8 cellular contexts compared by ENCODE assay signal in the genomic region with DNA sequence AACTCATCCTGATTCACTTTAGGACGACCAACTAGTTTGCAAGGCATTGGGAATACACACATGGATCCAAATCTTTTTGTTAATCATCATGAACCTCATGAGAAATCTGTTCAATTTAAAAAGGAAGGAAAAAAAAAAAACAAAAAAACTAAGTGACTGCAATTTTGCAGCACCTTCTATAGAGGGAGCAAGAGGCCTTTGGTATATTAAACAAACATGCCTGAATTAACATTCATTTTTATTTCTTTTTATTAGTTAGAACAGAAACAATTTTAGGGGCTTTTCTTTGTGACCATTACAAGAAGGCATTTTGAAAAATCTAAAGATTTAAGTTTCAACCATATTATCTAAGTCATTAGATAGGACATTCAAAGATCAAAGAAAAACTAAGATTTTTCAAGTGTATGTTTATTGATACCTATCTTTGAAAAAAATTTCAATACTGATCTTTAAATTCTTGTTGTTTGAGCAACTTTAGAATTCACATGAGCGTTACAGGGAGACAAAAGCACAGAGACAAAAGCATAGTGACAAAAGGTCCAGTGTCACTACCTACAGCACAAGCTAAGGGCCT.
DNase-seq lines count a peak whose midpoint lies in the region; ATAC-seq, FAIRE-seq and TF ChIP-seq lines count a peak whose summit lies in the region.

No MANE protein-coding gene starts in this region.

- peak; percentile 54 for FAIRE-seq in K562 (lab: Jason Lieb, UNC)

- in situ Hi-C loops in K562 (cut with MboI), result no loop called here

- intact Hi-C loops in K562 (cut with micrococcal nuclease), result loop anchor here (5.0 kb wide), 2 partner anchors 436 to 921 kb away; no protein-coding TSS in a partner anchor

- no peaks in the 10 kb centered on the region for H3K79me2 ChIP-seq in K562 (ENCODE audit: control insufficient read depth, insufficient read depth, low read length)

- H3K27ac ChIP-seq in K562 (ENCODE audit: extremely low read depth, low read depth, low read length) (no peak overlapping the region), liver (ENCODE audit: low read depth in 1 of 2, low read length in 2 of 2) (no peak overlapping the region)

- 0% methylated on average over 2 of the region's 2 CpGs for WGBS in K562 (ENCODE audit: insufficient coverage, low coverage, missing lambda C conversion rate)
- 43% methylated on average over 2 of the region's 2 CpGs for WGBS in liver

- H3K4me1 ChIP-seq in K562 (replicated peaks in 1 of 2; ENCODE audit: control insufficient read depth in 2 of 2, insufficient read depth in 2 of 2, low read length in 2 of 2), result no peaks in the 10 kb centered on the region
- H3K4me1 ChIP-seq in liver (ENCODE audit: control insufficient read depth in 4 of 4, insufficient read depth in 4 of 4, low read length in 3 of 4), result peaks cover 0 to 5% (median 1%) of the 10 kb centered on the region in 4 donors

- peak in 2 of 3 experiments; percentile 8 to 72; a peak in 3 of 6 replicates for TF ChIP-seq CTCF in K562 (IDR thresholded peaks at IDR 0.05 in 2 of 3, conservative IDR thresholded peaks at IDR 0.05 in 1 of 3; ENCODE audit: insufficient read depth in 2 of 3, low read depth in 1 of 3, low read length in 3 of 3)
- TF ChIP-seq CTCF in liver (IDR thresholded peaks at IDR 0.05; ENCODE audit: low read depth, low read length, missing input control), result peak; percentile 77

- H3K4me2 ChIP-seq in K562 (ENCODE audit: insufficient read depth, low read length), result no peak overlapping the region

- no peak for TF ChIP-seq EP300 in K562 (IDR thresholded peaks at IDR 0.05; ENCODE audit: low read length)

- H3K4me3 ChIP-seq in K562, result no peak overlapping the region
- no peak overlapping the region for H3K4me3 ChIP-seq in liver (ENCODE audit: low read depth in 1 of 3, low read length in 3 of 3)

- TF ChIP-seq RAD21 in K562 (CRISPR knock-in tag; conservative IDR thresholded peaks at IDR 0.05 in 1 of 2, IDR thresholded peaks at IDR 0.05 in 1 of 2) (peak; percentile 45 to 64), liver (IDR thresholded peaks at IDR 0.05) (peak; percentile 88 to 91)

- H3K27me3 ChIP-seq in K562 (ENCODE audit: control insufficient read depth in 2 of 2, insufficient read depth in 2 of 2, low read length in 2 of 2) (no peaks in the 10 kb centered on the region), liver (ENCODE audit: control insufficient read depth in 4 of 4, insufficient read depth in 4 of 4, low read length in 3 of 4) (no peaks in the 10 kb centered on the region)

- BruUV-seq in K562 (replicated peaks; lab: Mats Ljungman, UMichigan), result no TSS peak

- DNase-seq in NOMO-1 (lab: John Stamatoyannopoulos, UW; ENCODE audit: unreplicated experiment in 2 of 2), result peak; percentile 1 to 15
- DNase-seq in NOMO-1 treated with dmso at 0.1 percent for 144 hours (lab: John Stamatoyannopoulos, UW; ENCODE audit: unreplicated experiment), result no peak
- DNase-seq in Kasumi-1 (lab: John Stamatoyannopoulos, UW), result peak; percentile 4 to 51
- DNase-seq in K562 (ENCODE audit: extremely low read depth in 1 of 4, low spot score in 3 of 4), result peak; percentile 1 to 12 (median 4)
- DNase-seq in stimulated activated CD4-positive, alpha-beta T cell treated with anti-CD3 and anti-CD28 coated beads, Interleukin-4, amount 100 ng/mL, for 24 hours, result no peak
- no peak for DNase-seq in stimulated activated CD8-positive, alpha-beta memory T cell treated with anti-CD3 and anti-CD28 coated beads, Interleukin-4, amount 100 ng/mL, for 48 hours
- DNase-seq in activated CD4-positive, alpha-beta T cell treated with anti-CD3 and anti-CD28 coated beads for 48 hours, result no peak

- H3K9ac ChIP-seq in K562 (ENCODE audit: insufficient read depth in 1 of 2, low read depth in 2 of 2, low read length in 2 of 2) (no peak overlapping the region), liver (ENCODE audit: low read depth in 1 of 2, low read length in 2 of 2) (no peak overlapping the region)

- TF ChIP-seq POLR2A in K562 (conservative IDR thresholded peaks at IDR 0.05), result no peak

- no peaks in the 10 kb centered on the region for H3K9me1 ChIP-seq in K562 (ENCODE audit: control insufficient read depth, insufficient read depth, low read length)

- H3K9me3 ChIP-seq in K562 (replicated peaks; ENCODE audit: control insufficient read depth, insufficient read depth, low read depth, low read length) (no peaks in the 10 kb centered on the region), liver (ENCODE audit: control insufficient read depth in 4 of 4, low read length in 3 of 4) (no peaks in the 10 kb centered on the region)

- no peak for ATAC-seq in K562

- POLR2A ChIA-PET in K562 (lab: Yijun Ruan, JAX), result no interaction called here

- H3K36me3 ChIP-seq in K562 (ENCODE audit: control insufficient read depth, insufficient read depth, low read length), result no peaks in the 10 kb centered on the region
- peaks cover 0 to 8% (median under 1%) of the 10 kb centered on the region in 4 donors for H3K36me3 ChIP-seq in liver (ENCODE audit: control insufficient read depth in 4 of 4, insufficient read depth in 3 of 4, low read depth in 1 of 4, low read length in 3 of 4)

- CTCF ChIA-PET in K562 (lab: Yijun Ruan, JAX; ENCODE audit: low intra/inter-chr PET ratio), result interaction anchor here (0.7 kb wide), 1 partner anchor 436 kb away, joined by 4 read pairs; no protein-coding TSS in a partner anchor

- no peaks in the 10 kb centered on the region for H4K20me1 ChIP-seq in K562 (replicated peaks; ENCODE audit: control insufficient read depth, insufficient read depth, low read length)

- no peak overlapping the region for H2AFZ ChIP-seq in K562 (ENCODE audit: low read depth, low read length)

TF ChIP-seq in K562, 482 proteins besides CTCF, POLR2A, EP300 and RAD21 (continues in another document):
- TF ChIP-seq ZNF583 (CRISPR knock-in tag; IDR thresholded peaks at IDR 0.05), result no peak
- TF ChIP-seq, protein P1, sequence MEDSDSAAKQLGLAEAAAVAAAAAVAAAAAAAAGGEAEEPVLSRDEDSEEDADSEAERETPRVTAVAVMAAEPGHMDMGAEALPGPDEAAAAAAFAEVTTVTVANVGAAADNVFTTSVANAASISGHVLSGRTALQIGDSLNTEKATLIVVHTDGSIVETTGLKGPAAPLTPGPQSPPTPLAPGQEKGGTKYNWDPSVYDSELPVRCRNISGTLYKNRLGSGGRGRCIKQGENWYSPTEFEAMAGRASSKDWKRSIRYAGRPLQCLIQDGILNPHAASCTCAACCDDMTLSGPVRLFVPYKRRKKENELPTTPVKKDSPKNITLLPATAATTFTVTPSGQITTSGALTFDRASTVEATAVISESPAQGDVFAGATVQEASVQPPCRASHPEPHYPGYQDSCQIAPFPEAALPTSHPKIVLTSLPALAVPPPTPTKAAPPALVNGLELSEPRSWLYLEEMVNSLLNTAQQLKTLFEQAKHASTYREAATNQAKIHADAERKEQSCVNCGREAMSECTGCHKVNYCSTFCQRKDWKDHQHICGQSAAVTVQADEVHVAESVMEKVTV (CRISPR knock-in tag; IDR thresholded peaks at IDR 0.05), result peak; percentile 23; the same call in 1 of the 2 replicates
- TF ChIP-seq HMGN3 (IDR thresholded peaks at IDR 0.05; ENCODE audit: borderline replicate concordance, extremely low read depth, insufficient read length, low read depth, low read length), result no peak
- peak; percentile 89 for TF ChIP-seq ZNF384 (IDR thresholded peaks at IDR 0.05; ENCODE audit: low read depth, low read length)
- no peak for TF ChIP-seq PHF21A (IDR thresholded peaks at IDR 0.05; ENCODE audit: borderline replicate concordance, low read depth)
- TF ChIP-seq, protein P2, sequence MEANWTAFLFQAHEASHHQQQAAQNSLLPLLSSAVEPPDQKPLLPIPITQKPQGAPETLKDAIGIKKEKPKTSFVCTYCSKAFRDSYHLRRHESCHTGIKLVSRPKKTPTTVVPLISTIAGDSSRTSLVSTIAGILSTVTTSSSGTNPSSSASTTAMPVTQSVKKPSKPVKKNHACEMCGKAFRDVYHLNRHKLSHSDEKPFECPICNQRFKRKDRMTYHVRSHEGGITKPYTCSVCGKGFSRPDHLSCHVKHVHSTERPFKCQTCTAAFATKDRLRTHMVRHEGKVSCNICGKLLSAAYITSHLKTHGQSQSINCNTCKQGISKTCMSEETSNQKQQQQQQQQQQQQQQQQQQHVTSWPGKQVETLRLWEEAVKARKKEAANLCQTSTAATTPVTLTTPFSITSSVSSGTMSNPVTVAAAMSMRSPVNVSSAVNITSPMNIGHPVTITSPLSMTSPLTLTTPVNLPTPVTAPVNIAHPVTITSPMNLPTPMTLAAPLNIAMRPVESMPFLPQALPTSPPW (CRISPR knock-in tag; IDR thresholded peaks at IDR 0.05), result no peak

TF ChIP-seq in liver, 16 proteins besides CTCF, POLR2A, EP300 and RAD21 (continues in another document):
- TF ChIP-seq, protein P3, sequence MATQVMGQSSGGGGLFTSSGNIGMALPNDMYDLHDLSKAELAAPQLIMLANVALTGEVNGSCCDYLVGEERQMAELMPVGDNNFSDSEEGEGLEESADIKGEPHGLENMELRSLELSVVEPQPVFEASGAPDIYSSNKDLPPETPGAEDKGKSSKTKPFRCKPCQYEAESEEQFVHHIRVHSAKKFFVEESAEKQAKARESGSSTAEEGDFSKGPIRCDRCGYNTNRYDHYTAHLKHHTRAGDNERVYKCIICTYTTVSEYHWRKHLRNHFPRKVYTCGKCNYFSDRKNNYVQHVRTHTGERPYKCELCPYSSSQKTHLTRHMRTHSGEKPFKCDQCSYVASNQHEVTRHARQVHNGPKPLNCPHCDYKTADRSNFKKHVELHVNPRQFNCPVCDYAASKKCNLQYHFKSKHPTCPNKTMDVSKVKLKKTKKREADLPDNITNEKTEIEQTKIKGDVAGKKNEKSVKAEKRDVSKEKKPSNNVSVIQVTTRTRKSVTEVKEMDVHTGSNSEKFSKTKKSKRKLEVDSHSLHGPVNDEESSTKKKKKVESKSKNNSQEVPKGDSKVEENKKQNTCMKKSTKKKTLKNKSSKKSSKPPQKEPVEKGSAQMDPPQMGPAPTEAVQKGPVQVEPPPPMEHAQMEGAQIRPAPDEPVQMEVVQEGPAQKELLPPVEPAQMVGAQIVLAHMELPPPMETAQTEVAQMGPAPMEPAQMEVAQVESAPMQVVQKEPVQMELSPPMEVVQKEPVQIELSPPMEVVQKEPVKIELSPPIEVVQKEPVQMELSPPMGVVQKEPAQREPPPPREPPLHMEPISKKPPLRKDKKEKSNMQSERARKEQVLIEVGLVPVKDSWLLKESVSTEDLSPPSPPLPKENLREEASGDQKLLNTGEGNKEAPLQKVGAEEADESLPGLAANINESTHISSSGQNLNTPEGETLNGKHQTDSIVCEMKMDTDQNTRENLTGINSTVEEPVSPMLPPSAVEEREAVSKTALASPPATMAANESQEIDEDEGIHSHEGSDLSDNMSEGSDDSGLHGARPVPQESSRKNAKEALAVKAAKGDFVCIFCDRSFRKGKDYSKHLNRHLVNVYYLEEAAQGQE (IDR thresholded peaks at IDR 0.05), result no peak
- TF ChIP-seq EGR1 (IDR thresholded peaks at IDR 0.05; ENCODE audit: low read depth in 2 of 2) (no peak), FOXA1 (IDR thresholded peaks at IDR 0.05) (no peak), TAF1 (conservative IDR thresholded peaks at IDR 0.05) (no peak), HNF4G (IDR thresholded peaks at IDR 0.05) (no peak), RXRA (IDR thresholded peaks at IDR 0.05) (no peak), YY1 (IDR thresholded peaks at IDR 0.05) (no peak), GABPA (IDR thresholded peaks at IDR 0.05 in 1 of 2, conservative IDR thresholded peaks at IDR 0.05 in 1 of 2) (no peak)

Comparison
In these comparisons a context has a peak if more than half of its experiments do, and no peak if none do; other contexts are left out.
1. DNase-seq: peak in NOMO-1 (2 of 2), Kasumi-1 (2 of 2) and K562 (4 of 4); none in NOMO-1 treated with dmso at 0.1 percent for 144 hours (single experiment), stimulated activated CD4-positive, alpha-beta T cell treated with anti-CD3 and anti-CD28 coated beads, Interleukin-4, amount 100 ng/mL, for 24 hours (single experiment), stimulated activated CD8-positive, alpha-beta memory T cell treated with anti-CD3 and anti-CD28 coated beads, Interleukin-4, amount 100 ng/mL, for 48 hours (single experiment) and activated CD4-positive, alpha-beta T cell treated with anti-CD3 and anti-CD28 coated beads for 48 hours (single experiment).